Comparison of ENCODE assay signal across 14 cellular contexts in the genomic region with DNA sequence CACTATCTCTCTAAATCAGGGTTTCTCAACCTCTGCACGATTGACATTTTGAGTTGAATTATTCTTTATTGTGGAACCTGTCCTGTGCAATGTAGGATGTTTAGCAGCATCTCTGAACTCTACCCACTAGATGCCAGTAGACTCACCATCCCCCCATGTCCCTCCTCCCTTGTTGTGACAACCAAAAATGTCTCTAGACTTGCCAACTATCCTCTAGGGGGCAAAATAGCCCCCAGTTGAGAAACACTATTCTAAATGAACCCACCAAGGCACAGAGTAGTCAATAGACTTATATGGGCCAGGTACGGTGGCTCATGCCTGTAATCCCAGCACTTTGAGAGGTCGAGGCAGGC. TPM values are rescaled to one million over a fixed set of nuclear protein-coding genes. Genes with fewer than 3 reads are reported as not detected.
DNase-seq lines count a peak whose midpoint lies in the region; ATAC-seq and TF ChIP-seq lines count a peak whose summit lies in the region.
"Had no signal": no experiment of that assay in that cellular context is flagged by ENCODE, and none has a peak within 500 bp of the region (broad histone marks: within the 10 kb centered on the region; RNA-seq: fewer than 3 reads in every experiment).

No MANE protein-coding gene starts in this region.

- H3K36me3 Mint-ChIP-seq in endodermal cell (ENCODE audit: low read depth) = no peaks in the 10 kb centered on the region
- no peaks in the 10 kb centered on the region for H3K36me3 Mint-ChIP-seq in stimulated activated naive B cell treated with anti-CD40 and anti-IgM and Interleukin-4, amounts not matched to agents 10 μg/mL and 1 μg/mL and 100 μg/mL, for 72 hours
- no peaks in the 10 kb centered on the region for H3K36me3 Mint-ChIP-seq in CD4-positive, alpha-beta T cell (ENCODE audit: low read depth)
- H3K36me3 Mint-ChIP-seq: activated naive CD8-positive, alpha-beta T cell had no signal

- peak overlapping the region; percentile 80 for H3K4me2 ChIP-seq in osteoblast (ENCODE audit: insufficient read depth, low read length)
- H3K4me2 ChIP-seq: KMS-11 had no signal

- H3K9me3 ChIP-seq in A673 (ENCODE audit: low read depth, low read length, poor library complexity, severe bottlenecking) = no peaks in the 10 kb centered on the region
- H3K9me3 ChIP-seq in endodermal cell (ENCODE audit: control insufficient read depth, low read length) = no peaks in the 10 kb centered on the region
- no peaks in the 10 kb centered on the region for H3K9me3 ChIP-seq in osteoblast (ENCODE audit: low read depth, low read length)
- no peaks in the 10 kb centered on the region for H3K9me3 ChIP-seq in CD4-positive, alpha-beta T cell (ENCODE audit: control insufficient read depth, low read length)

- H3K9ac ChIP-seq in endodermal cell (ENCODE audit: extremely low read depth, low read length, poor library complexity, severe bottlenecking) = no peak overlapping the region
- H3K9ac ChIP-seq: KMS-11 had no signal

- POLR2A ChIA-PET in A673 (lab: Charles Lee; ENCODE audit: low non-redundant PET) = no interaction called here
- POLR2A ChIA-PET in CD4-positive, alpha-beta T cell (lab: Charles Lee) = no interaction called here

- intact Hi-C loops in A673 (cut with micrococcal nuclease; ENCODE audit: unreplicated experiment) = no loop called here
- intact Hi-C loops in CD4-positive, alpha-beta T cell (cut with DNase I, micrococcal nuclease) = no loop called here

- no peaks in the 10 kb centered on the region for H3K79me2 ChIP-seq in osteoblast (ENCODE audit: insufficient read depth, low read length)

- H3K9me3 Mint-ChIP-seq in endodermal cell = no peaks in the 10 kb centered on the region
- H3K9me3 Mint-ChIP-seq in stimulated activated naive B cell treated with anti-CD40 and anti-IgM and Interleukin-4, amounts not matched to agents 10 μg/mL and 1 μg/mL and 100 μg/mL, for 72 hours = no peaks in the 10 kb centered on the region
- H3K9me3 Mint-ChIP-seq in CD4-positive, alpha-beta T cell = no peaks in the 10 kb centered on the region

- H3K4me1 ChIP-seq in A673 (ENCODE audit: insufficient read depth, low read length, poor library complexity, severe bottlenecking) (peaks cover 3% of the 10 kb centered on the region), endodermal cell (ENCODE audit: control insufficient read depth, insufficient read depth, low read length) (no peaks in the 10 kb centered on the region), osteoblast (ENCODE audit: insufficient read depth, low read length) (peaks cover 21% of the 10 kb centered on the region)

- H3K4me3 ChIP-seq in A673 (ENCODE audit: low read depth, low read length, poor library complexity, severe bottlenecking) = no peak overlapping the region
- no peak overlapping the region for H3K4me3 ChIP-seq in endodermal cell (ENCODE audit: low read length)
- H3K4me3 ChIP-seq in osteoblast (ENCODE audit: insufficient read depth, low read length) = peak overlapping the region; percentile 8

- H3K27me3 Mint-ChIP-seq in endodermal cell (ENCODE audit: insufficient read depth) = no peaks in the 10 kb centered on the region
- no peaks in the 10 kb centered on the region for H3K27me3 Mint-ChIP-seq in stimulated activated naive B cell treated with anti-CD40 and anti-IgM and Interleukin-4, amounts not matched to agents 10 μg/mL and 1 μg/mL and 100 μg/mL, for 72 hours
- H3K27me3 Mint-ChIP-seq in CD4-positive, alpha-beta T cell = no peaks in the 10 kb centered on the region

- no peak for ATAC-seq in stimulated activated naive B cell treated with anti-CD40 and anti-IgM and Interleukin-4, amounts not matched to agents 10 μg/mL and 1 μg/mL and 100 μg/mL, for 72 hours (replicated peaks)
- ATAC-seq in CD4-positive, alpha-beta T cell (ENCODE audit: poor library complexity) = no peak

- peak; percentile 33 for DNase-seq in A673 (ENCODE audit: low spot score)
- DNase-seq in NAMALWA (ENCODE audit: low spot score) = peak; percentile 71
- DNase-seq in endodermal cell = peak; percentile 52
- DNase-seq in osteoblast (ENCODE audit: insufficient read length, low spot score, missing footprints) = no peak
- no peak for DNase-seq in stimulated activated naive B cell treated with anti-CD40 and anti-IgM and Interleukin-4, amounts not matched to agents 10 μg/mL and 1 μg/mL and 100 μg/mL, for 72 hours
- no peak for DNase-seq in SHP77 treated with DMSO at 0.1 percent for 48 hours (lab: John Stamatoyannopoulos, UW)
- no peak for DNase-seq in CD4-positive, alpha-beta T cell
- DNase-seq in effector CD8-positive, alpha-beta T cell (lab: John Stamatoyannopoulos, UW) = no peak
- DNase-seq: activated CD8-positive, alpha-beta memory T cell treated with anti-CD3 and anti-CD28 coated beads, Interleukin-2, amount 50 U/mL, for 48 hours; NCI-H1694; NCI-H69 had no signal

- peak overlapping the region; percentile 66 for H2AFZ ChIP-seq in osteoblast (ENCODE audit: low read length)

- H3K27ac ChIP-seq in A673 (ENCODE audit: low read depth, low read length, poor library complexity, severe bottlenecking) = no peak overlapping the region
- H3K27ac ChIP-seq in endodermal cell (ENCODE audit: low read depth, low read length) = no peak overlapping the region
- peak overlapping the region; percentile 89 for H3K27ac ChIP-seq in osteoblast (ENCODE audit: low read depth, low read length)
- no peak overlapping the region for H3K27ac ChIP-seq in CD4-positive, alpha-beta T cell (ENCODE audit: low read depth, low read length)
- H3K27ac ChIP-seq: KMS-11, VCaP had no signal

- H3K27me3 ChIP-seq in A673 (replicated peaks; ENCODE audit: insufficient read depth, low read depth, low read length, poor library complexity) (no peaks in the 10 kb centered on the region), endodermal cell (ENCODE audit: control insufficient read depth, insufficient read depth, low read length, poor library complexity, severe bottlenecking) (no peaks in the 10 kb centered on the region), osteoblast (ENCODE audit: insufficient read depth, low read length) (no peaks in the 10 kb centered on the region)
- H3K27me3 ChIP-seq in CD4-positive, alpha-beta T cell (ENCODE audit: control insufficient read depth, insufficient read depth, low read length) = no peaks in the 10 kb centered on the region

- H3K27ac Mint-ChIP-seq in endodermal cell = no peak overlapping the region
- no peak overlapping the region for H3K27ac Mint-ChIP-seq in stimulated activated naive B cell treated with anti-CD40 and anti-IgM and Interleukin-4, amounts not matched to agents 10 μg/mL and 1 μg/mL and 100 μg/mL, for 72 hours
- H3K27ac Mint-ChIP-seq in CD4-positive, alpha-beta T cell = no peak overlapping the region
- H3K27ac Mint-ChIP-seq: activated naive CD8-positive, alpha-beta T cell had no signal

- H3K4me3 Mint-ChIP-seq in endodermal cell = no peak overlapping the region
- no peak overlapping the region for H3K4me3 Mint-ChIP-seq in stimulated activated naive B cell treated with anti-CD40 and anti-IgM and Interleukin-4, amounts not matched to agents 10 μg/mL and 1 μg/mL and 100 μg/mL, for 72 hours
- no peak overlapping the region for H3K4me3 Mint-ChIP-seq in CD4-positive, alpha-beta T cell
- H3K4me3 Mint-ChIP-seq: activated naive CD8-positive, alpha-beta T cell had no signal

- no peaks in the 10 kb centered on the region for H4K20me1 ChIP-seq in osteoblast (ENCODE audit: insufficient read depth, low read length)

- WGBS in endodermal cell (ENCODE audit: insufficient coverage in 1 of 2, insufficient read length in 1 of 2), 2 experiments = 81 to 85% methylated on average over 2 to 3 of the region's 3 CpGs

- H3K36me3 ChIP-seq in A673 (ENCODE audit: insufficient read depth, low read length, poor library complexity, severe bottlenecking) (no peaks in the 10 kb centered on the region), endodermal cell (ENCODE audit: control insufficient read depth, insufficient read depth, low read length) (no peaks in the 10 kb centered on the region), osteoblast (ENCODE audit: insufficient read depth, low read length) (no peaks in the 10 kb centered on the region)

- CTCF ChIA-PET in A673 (lab: Charles Lee) = no interaction called here
- CTCF ChIA-PET in CD4-positive, alpha-beta T cell (lab: Charles Lee) = no interaction called here

- no TSS peak for BruUV-seq in A673 (replicated peaks; lab: Mats Ljungman, UMichigan)

- H3K4me1 Mint-ChIP-seq in endodermal cell = peaks cover 3% of the 10 kb centered on the region
- H3K4me1 Mint-ChIP-seq in stimulated activated naive B cell treated with anti-CD40 and anti-IgM and Interleukin-4, amounts not matched to agents 10 μg/mL and 1 μg/mL and 100 μg/mL, for 72 hours = peaks cover 0 to 5% of the 10 kb centered on the region in 2 donors
- no peaks in the 10 kb centered on the region for H3K4me1 Mint-ChIP-seq in CD4-positive, alpha-beta T cell (ENCODE audit: low read depth)

- TF ChIP-seq CTCF in A673 (conservative IDR thresholded peaks at IDR 0.05; ENCODE audit: low read depth, low read length) (no peak), endodermal cell (conservative IDR thresholded peaks at IDR 0.05) (peak; percentile 50), osteoblast (IDR thresholded peaks at IDR 0.05; ENCODE audit: extremely low read depth, low read depth, low read length) (no peak)
- TF ChIP-seq CTCF in CD4-positive, alpha-beta T cell (IDR thresholded peaks at IDR 0.05) = no peak

RNA-seq across cellular contexts. Expression of a gene that starts 49.1 kb away (rescaled TPM):
- total RNA-seq in A673 (2021) (27.6 and 32.8 TPM in 2 replicates), endodermal cell (10 to 100 TPM; 28.3 to 33.3 TPM), osteoblast (20.6 and 23.3 TPM in 2 replicates)
- polyA plus RNA-seq in endodermal cell (2013, experiment 1 of 2) = 21.4 TPM
- polyA plus RNA-seq in endodermal cell (2013, experiment 2 of 2) = 21.2 TPM
- total RNA-seq in CD4-positive, alpha-beta T cell = under 1 TPM; 0.27 to 0.64 TPM

Comparison
In these comparisons a context has a peak if more than half of its experiments do, and no peak if none do; other contexts are left out.
1. DNase-seq: peak in A673 (single experiment), NAMALWA (single experiment) and endodermal cell (single experiment); none in osteoblast (single experiment), stimulated activated naive B cell treated with anti-CD40 and anti-IgM and Interleukin-4, amounts not matched to agents 10 μg/mL and 1 μg/mL and 100 μg/mL, for 72 hours (single experiment), SHP77 treated with DMSO at 0.1 percent for 48 hours (single experiment), CD4-positive, alpha-beta T cell (0 of 10) and effector CD8-positive, alpha-beta T cell (single experiment).
2. RNA of a gene that starts 49.1 kb away (total RNA-seq): 28.3 to 33.3 TPM in endodermal cell, 27.6 to 32.8 TPM in A673 and 20.6 to 23.3 TPM in osteoblast; 0.27 to 0.64 TPM in CD4-positive, alpha-beta T cell; every median in the first group is over 10 times any median in the second.